In genomic region chr11:76782526-76783293, GRCh38 we compare ENCODE assay signal across 8 cellular contexts. TPM values are rescaled to one million over a fixed set of nuclear protein-coding genes. Genes with fewer than 3 reads are reported as not detected.
DNase-seq lines count a peak whose midpoint lies in the region; ATAC-seq, FAIRE-seq and TF ChIP-seq lines count a peak whose summit lies in the region.

No MANE protein-coding gene starts in this region.

- TF ChIP-seq EP300 in HepG2 (IDR thresholded peaks at IDR 0.05; ENCODE audit: low read depth in 2 of 2, low read length in 2 of 2) (no peak), HepG2 (CRISPR knock-in tag; IDR thresholded peaks at IDR 0.05; ENCODE audit: borderline replicate concordance) (0 out of 2 replicates have a peak, but pooled peaks have one; percentile 18)

- H3K4me3 ChIP-seq in AG04449 (ENCODE audit: low read depth, low read length) = peak overlapping the region; percentile 98
- peak overlapping the region; percentile 76 to 93 for H3K4me3 ChIP-seq in duodenal mucosa (ENCODE audit: low read depth in 1 of 2, low read length in 2 of 2)
- peak overlapping the region; percentile 88 to 97 (median 92) for H3K4me3 ChIP-seq in HepG2 (replicated peaks in 1 of 3; ENCODE audit: insufficient read depth in 1 of 3, low read depth in 2 of 3, low read length in 3 of 3)

- H3K27ac ChIP-seq in duodenal mucosa (ENCODE audit: low read depth, low read length) (peak overlapping the region; percentile 91), HepG2 (ENCODE audit: extremely low read length, insufficient read depth, low read length) (peak overlapping the region; percentile 93)

- H3K36me3 ChIP-seq in duodenal mucosa (ENCODE audit: control insufficient read depth in 1 of 2, insufficient read depth in 2 of 2, low read length in 2 of 2) = no peaks in the 10 kb centered on the region
- no peaks in the 10 kb centered on the region; a peak in 2 of 5 replicates for H3K36me3 ChIP-seq in HepG2 (replicated peaks in 1 of 2; ENCODE audit: control insufficient read depth in 1 of 2, insufficient read depth in 2 of 2, low read length in 2 of 2)

- H3K27me3 ChIP-seq in duodenal mucosa (ENCODE audit: control insufficient read depth in 1 of 2, insufficient read depth in 2 of 2, low read length in 2 of 2) (no peaks in the 10 kb centered on the region), HepG2 (ENCODE audit: control insufficient read depth in 1 of 2, insufficient read depth in 2 of 2, low read length in 2 of 2) (no peaks in the 10 kb centered on the region)

- H3K9me3 ChIP-seq in duodenal mucosa (ENCODE audit: control insufficient read depth in 1 of 2, low read length in 2 of 2) (no peaks in the 10 kb centered on the region), HepG2 (ENCODE audit: low read length) (no peaks in the 10 kb centered on the region)

- no peak for TF ChIP-seq POLR2A in HepG2 (IDR thresholded peaks at IDR 0.05; ENCODE audit: insufficient read depth in 1 of 2, low read depth in 2 of 2, low read length in 2 of 2)

- POLR2A ChIA-PET in AG04449 (lab: Yijun Ruan, JAX) = interaction anchor here (1.5 kb wide), 1 partner anchor 12 kb away, joined by 15 read pairs; no protein-coding TSS in a partner anchor
- POLR2A ChIA-PET in HepG2 (lab: Yijun Ruan, JAX) = interaction anchor here (0.7 to 3.1 kb wide), 8 partner anchors 9 to 48 kb away, joined by 3 to 100 read pairs (median 6); no protein-coding TSS in a partner anchor

- TF ChIP-seq CTCF in AG04449 (IDR thresholded peaks at IDR 0.05; ENCODE audit: insufficient read depth, low read length, missing control alignments) (no peak), HepG2 (CRISPR knock-in tag; IDR thresholded peaks at IDR 0.05) (no peak)

- peak overlapping the region; percentile 76 to 84 for H3K9ac ChIP-seq in duodenal mucosa (ENCODE audit: low read depth in 1 of 2, low read length in 2 of 2)
- peak overlapping the region; percentile 92 for H3K9ac ChIP-seq in HepG2 (ENCODE audit: insufficient read depth, low read depth, low read length)

- H3K4me1 ChIP-seq in duodenal mucosa (ENCODE audit: control insufficient read depth in 1 of 2, insufficient read depth in 2 of 2, low read length in 2 of 2) (peaks cover 49 to 51% of the 10 kb centered on the region in 2 donors), HepG2 (ENCODE audit: insufficient read depth, low read length) (peaks cover 62% of the 10 kb centered on the region)

- peak; percentile 56; the same call in 1 of the 2 replicates for TF ChIP-seq RAD21 in HepG2 (CRISPR knock-in tag; IDR thresholded peaks at IDR 0.05)

- H2AFZ ChIP-seq in HepG2 (ENCODE audit: low read length) = peak overlapping the region; percentile 23

- H3K4me2 ChIP-seq in HepG2 (ENCODE audit: low read depth, low read length) = peak overlapping the region; percentile 92

- no peak for FAIRE-seq in GM18507 (lab: Jason Lieb, UNC)
- FAIRE-seq in HepG2 (lab: Jason Lieb, UNC) = no peak

- intact Hi-C loops in HepG2 (cut with micrococcal nuclease; ENCODE audit: unreplicated experiment) = loop anchor here (10.0 kb wide), 1 partner anchor 968 kb away; the partner anchor contains the start of gene UVRAG

- CTCF ChIA-PET in AG04449 (lab: Yijun Ruan, JAX) = interaction anchor here (1.0 to 2.9 kb wide), 5 partner anchors 9 to 48 kb away, joined by 3 to 9 read pairs (median 8); no protein-coding TSS in a partner anchor
- CTCF ChIA-PET in HepG2 (lab: Yijun Ruan, JAX; ENCODE audit: low intra/inter-chr PET ratio, low total read pairs) = no interaction called here

- in situ Hi-C loops in HepG2 (cut with HindIII; ENCODE audit: extremely low pct_ligation_motif_present, low pct_unique_long_range_greater_than_20kb) = no loop called here

- peaks cover 23% of the 10 kb centered on the region for H4K20me1 ChIP-seq in HepG2 (ENCODE audit: insufficient read depth, low read length)

- under 1% methylated on average over 15 of the region's 38 CpGs for WGBS in HepG2 (ENCODE audit: low lambda C conversion rate)

- BruUV-seq in HepG2 (replicated peaks; lab: Mats Ljungman, UMichigan) = TSS peak; percentile 85

- peak; percentile 74 for DNase-seq in AG04449 (ENCODE audit: low read depth, low spot score)
- DNase-seq in GM18507 (ENCODE audit: extremely low spot score, insufficient read length, low read depth) = peak; percentile 28
- peak; percentile 93 for DNase-seq in NCI-H1694 treated with DMSO at 0.1 percent for 48 hours (lab: John Stamatoyannopoulos, UW)
- DNase-seq in T1000 (lab: John Stamatoyannopoulos, UW) = peak; percentile 82
- peak; percentile 82 for DNase-seq in HepG2 (ENCODE audit: low spot score)
- DNase-seq in stimulated activated CD4-positive, alpha-beta T cell treated with anti-CD3 and anti-CD28 coated beads, Interleukin-2, amount 100 ng/mL, for 48 hours = peak; percentile 46 to 65

- H3K79me2 ChIP-seq in HepG2 (ENCODE audit: insufficient read depth, low read length) = peaks cover 45% of the 10 kb centered on the region

- peak; percentile 48 for ATAC-seq in HepG2
- ATAC-seq in HG03565 (IDR thresholded peaks at IDR 0.05; ENCODE audit: unreplicated experiment) = no peak

TF ChIP-seq in HepG2, 621 proteins besides CTCF, POLR2A, EP300 and RAD21 (continues in another document):
- TF ChIP-seq TFDP2 (CRISPR knock-in tag; IDR thresholded peaks at IDR 0.05) = peak; percentile 68
- TF ChIP-seq ZNF501 (CRISPR knock-in tag; IDR thresholded peaks at IDR 0.05) = peak; percentile 55; the same call in 1 of the 2 replicates
- peak; percentile 76; the same call in 1 of the 2 replicates for TF ChIP-seq ZBTB7B (CRISPR knock-in tag; IDR thresholded peaks at IDR 0.05)
- no peak for TF ChIP-seq ZBTB3 (CRISPR knock-in tag; IDR thresholded peaks at IDR 0.05; ENCODE audit: borderline replicate concordance, low read depth)
- no peak for TF ChIP-seq ZNF678 (CRISPR knock-in tag; IDR thresholded peaks at IDR 0.05)
- TF ChIP-seq ASH2L (IDR thresholded peaks at IDR 0.05; ENCODE audit: insufficient read length, low read depth, low read length) = peak; percentile 77
- TF ChIP-seq NONO (IDR thresholded peaks at IDR 0.05) = no peak
- peak; percentile 56; the same call in 1 of the 2 replicates for TF ChIP-seq NONO (CRISPR knock-in tag; conservative IDR thresholded peaks at IDR 0.05)
- no peak for TF ChIP-seq LBX2 (CRISPR knock-in tag; IDR thresholded peaks at IDR 0.05; ENCODE audit: borderline replicate concordance)
- 0 out of 2 replicates have a peak, but pooled peaks have one; percentile 48 for TF ChIP-seq MTERF4 (CRISPR knock-in tag; IDR thresholded peaks at IDR 0.05)
- no peak for TF ChIP-seq CENPBD1 (CRISPR knock-in tag; IDR thresholded peaks at IDR 0.05; ENCODE audit: borderline replicate concordance, low read depth)
- TF ChIP-seq CCAR2 (optimal IDR thresholded peaks at IDR 0.05; ENCODE audit: low read depth, low read length) = no peak
- TF ChIP-seq HHEX (CRISPR knock-in tag; IDR thresholded peaks at IDR 0.05) = no peak

RNA-seq across cellular contexts. Expression of gene TSKU, which starts 0.4 kb away (rescaled TPM):
- total RNA-seq in HepG2 (2016; rRNA removed; fragmentation: Illumina TruSeq; extraction: Trizol) = 11.9 and 21.4 TPM in 2 replicates
- total RNA-seq in HepG2 (2016; cell fraction: cytosol; rRNA removed; fragmentation: Illumina TruSeq; extraction: Trizol; ENCODE audit: low read depth) = 7.5 TPM in 2 replicates
- 10.8 and 20.0 TPM in 2 replicates for total RNA-seq in HepG2 (2016; cell fraction: insoluble cytoplasmic fraction; rRNA removed; fragmentation: Illumina TruSeq; extraction: Trizol)
- total RNA-seq in HepG2 (2016; cell fraction: membrane; rRNA removed; fragmentation: Illumina TruSeq; extraction: Trizol) = 20.4 and 22.9 TPM in 2 replicates
- 19.5 and 22.7 TPM in 2 replicates for total RNA-seq in HepG2 (2016; cell fraction: nucleus; rRNA removed; fragmentation: Illumina TruSeq; extraction: Trizol)
- 20.3 and 27.9 TPM in 2 replicates for polyA plus RNA-seq in HepG2 (2011; rRNA removed)
- 17.7 and 23.1 TPM in 2 replicates for polyA plus RNA-seq in HepG2 (2011; cell fraction: cytosol; rRNA removed)
- polyA plus RNA-seq in HepG2 (2011; cell fraction: nucleus; rRNA removed) = 18.1 and 21.0 TPM in 2 replicates
- 12.6 and 19.6 TPM in 2 replicates for polyA plus RNA-seq in HepG2 (2012)
- 8.7 and 9.4 TPM in 2 replicates for polyA plus RNA-seq in HepG2 (2016; cell fraction: cytosol; fragmentation: Illumina TruSeq; extraction: Trizol; ENCODE audit: low read depth)
- 14.2 and 18.9 TPM in 2 replicates for polyA plus RNA-seq in HepG2 (2016; cell fraction: insoluble cytoplasmic fraction; fragmentation: Illumina TruSeq; extraction: Trizol; ENCODE audit: low read depth)
- polyA plus RNA-seq in HepG2 (2016; cell fraction: membrane; fragmentation: Illumina TruSeq; extraction: Trizol; ENCODE audit: low read depth) = 23.1 and 23.6 TPM in 2 replicates
- polyA plus RNA-seq in HepG2 (2016; cell fraction: nucleus; fragmentation: Illumina TruSeq; extraction: Trizol; ENCODE audit: insufficient read depth, low read depth) = 30.1 and 34.2 TPM in 2 replicates
- 66.3 and 74.4 TPM in 2 replicates for polyA minus RNA-seq in HepG2 (2011; rRNA and poly(A)+ RNA removed; ENCODE audit: low replicate concordance)
- 16.7 and 18.5 TPM in 2 replicates for polyA minus RNA-seq in HepG2 (2011; cell fraction: cytosol; rRNA and poly(A)+ RNA removed)
- 11.3 and 15.5 TPM in 2 replicates for polyA minus RNA-seq in HepG2 (2011; cell fraction: nucleus; rRNA and poly(A)+ RNA removed)

Comparison
In these comparisons a context has a peak if more than half of its experiments do, and no peak if none do; other contexts are left out.
1. DNase-seq: peak in every context shown above with its lines; median percentile 93 in NCI-H1694 treated with DMSO at 0.1 percent for 48 hours; 82 in T1000; 82 in HepG2; 74 in AG04449; 56 in stimulated activated CD4-positive, alpha-beta T cell treated with anti-CD3 and anti-CD28 coated beads, Interleukin-2, amount 100 ng/mL, for 48 hours; 28 in GM18507.